In the genomic region with DNA sequence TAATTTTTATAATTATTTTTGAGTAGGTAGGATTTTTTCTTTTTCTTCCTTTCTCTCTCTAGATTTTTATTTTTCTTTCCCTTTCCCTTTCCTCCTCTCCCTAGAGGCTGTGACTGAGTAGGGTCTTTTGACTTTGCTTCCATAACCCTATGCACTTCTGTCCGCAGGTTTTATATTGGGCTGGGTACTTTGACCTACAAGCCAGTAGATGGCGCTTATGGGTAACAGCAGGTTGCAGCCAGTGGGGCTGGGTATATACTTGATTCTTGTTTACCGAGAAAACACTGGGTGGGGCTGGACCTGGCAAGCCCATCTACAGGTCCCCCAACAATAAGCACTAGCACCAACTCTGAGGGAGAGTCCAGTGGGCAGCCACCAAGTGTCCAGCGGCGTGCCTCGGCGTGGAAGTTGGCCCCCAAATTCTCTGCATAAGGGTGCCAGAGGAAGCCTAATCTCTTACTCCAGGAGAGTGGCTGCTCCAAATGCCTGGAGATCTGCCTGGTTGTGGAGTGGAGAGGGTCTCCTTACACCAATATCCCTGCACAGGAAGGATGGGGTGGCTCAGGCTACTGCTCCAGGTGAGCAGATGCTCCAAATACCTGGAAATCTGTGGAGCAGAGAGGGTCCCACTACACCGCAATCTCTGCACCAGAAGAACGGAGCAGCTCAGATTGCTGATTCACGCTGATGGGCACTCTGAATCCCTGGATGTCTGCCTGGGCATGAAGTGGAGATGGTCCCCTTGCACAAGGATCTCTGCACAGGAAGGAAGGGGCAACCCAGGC, we compare ENCODE assay signal across 8 cellular contexts. TPM values are rescaled to one million over a fixed set of nuclear protein-coding genes. Genes with fewer than 3 reads are reported as not detected.
DNase-seq lines count a peak whose midpoint lies in the region; ATAC-seq and TF ChIP-seq lines count a peak whose summit lies in the region.
"Not testable (repeated sequence)": the region's sequence is repeated elsewhere in the genome, so short reads cannot be mapped to it uniquely, and the experiment has no call there.

No MANE protein-coding gene starts in this region.

- intact Hi-C loops in Caco-2 (cut with micrococcal nuclease; ENCODE audit: unreplicated experiment); left colon (cut with DNase I, micrococcal nuclease): not testable (repeated sequence)

- H3K4me1 Mint-ChIP-seq in Caco-2 (ENCODE audit: low read depth, unreplicated experiment), result not testable (repeated sequence)

- not testable (repeated sequence) for H3K36me3 Mint-ChIP-seq in Caco-2 (ENCODE audit: insufficient read depth, unreplicated experiment)

- not testable (repeated sequence) for H3K36me3 ChIP-seq in Caco-2 (ENCODE audit: control insufficient read depth, insufficient read depth, low read length)

- H3K9me3 ChIP-seq in Caco-2, result not testable (repeated sequence)

- DNase-seq in Caco-2, result peak; percentile 43 to 45
- DNase-seq in MV-4-11 (lab: John Stamatoyannopoulos, UW), result peak; percentile 19
- DNase-seq in activated CD4-positive, alpha-beta T cell treated with anti-CD3 and anti-CD28 coated beads for 4 hours, result peak; percentile 3 to 6
- peak; percentile 40 for DNase-seq in dermis blood vessel endothelial cell
- not testable (repeated sequence) for DNase-seq in left colon
- peak; percentile 3 for DNase-seq in stimulated activated CD4-positive, alpha-beta T cell treated with anti-CD3 and anti-CD28 coated beads, Interleukin-4, amount 100 ng/mL, for 1 hour

- not testable (repeated sequence) for H3K27ac Mint-ChIP-seq in Caco-2 (ENCODE audit: unreplicated experiment)

- ATAC-seq in GM19351 (IDR thresholded peaks at IDR 0.05; ENCODE audit: unreplicated experiment) (peak; percentile 99), HG02943 (IDR thresholded peaks at IDR 0.05; ENCODE audit: low read depth, unreplicated experiment) (peak; percentile 99), left colon (peak; percentile 84)

- not testable (repeated sequence) for H3K4me3 ChIP-seq in Caco-2 (ENCODE audit: low read depth, low read length)

- CTCF ChIA-PET in Caco-2 (lab: Charles Lee), result not testable (repeated sequence)

- peak; percentile 33 to 51 for TF ChIP-seq CTCF in Caco-2 (IDR thresholded peaks at IDR 0.05; ENCODE audit: insufficient read depth in 1 of 2, low read depth in 1 of 2, low read length in 1 of 2, severe bottlenecking in 1 of 2, unreplicated experiment in 1 of 2)

- POLR2A ChIA-PET in Caco-2 (lab: Charles Lee), result not testable (repeated sequence)

- not testable (repeated sequence) for H3K27me3 Mint-ChIP-seq in Caco-2 (ENCODE audit: insufficient read depth, unreplicated experiment)

- H3K9me3 Mint-ChIP-seq in Caco-2 (ENCODE audit: unreplicated experiment), result not testable (repeated sequence)

- BruUV-seq in Caco-2 (replicated peaks; lab: Mats Ljungman, UMichigan), result not testable (repeated sequence)

- not testable (repeated sequence) for H3K27me3 ChIP-seq in Caco-2 (replicated peaks; ENCODE audit: control insufficient read depth, insufficient read depth, low read length)

- not testable (repeated sequence) for H3K4me1 ChIP-seq in Caco-2

- H3K4me3 Mint-ChIP-seq in Caco-2 (ENCODE audit: unreplicated experiment), result not testable (repeated sequence)

RNA-seq across cellular contexts. Expression of a gene that starts 4.7 kb away (rescaled TPM):
- total RNA-seq in Caco-2 (2022) (not detected in 2 replicates), dermis blood vessel endothelial cell (0.17 TPM in 1 of 2 replicates, not detected in the other), left colon (10 to 100 TPM in 1 of 2 donors, 1 to 10 TPM in 1; 5.1 to 15.2 TPM)

RNA-seq across cellular contexts. Expression of a gene that starts 17.1 kb away (rescaled TPM):
- total RNA-seq in Caco-2 (2022) (15.7 and 20.5 TPM in 2 replicates), dermis blood vessel endothelial cell (under 0.01 and 0.23 TPM in 2 replicates), left colon (10 to 100 TPM; 39.9 to 62.4 TPM)

RNA-seq across cellular contexts. Expression of a gene that starts 55.6 kb away (rescaled TPM):
- total RNA-seq in Caco-2 (2022) (not detected in 2 replicates), dermis blood vessel endothelial cell (not detected in 2 replicates), left colon (not detected)

Comparison
In these comparisons a context has a peak if more than half of its experiments do, and no peak if none do; other contexts are left out.
1. RNA of a gene that starts 17.1 kb away (total RNA-seq): 39.9 to 62.4 TPM in left colon and 15.7 to 20.5 TPM in Caco-2; under 0.01 to 0.23 TPM in dermis blood vessel endothelial cell; every median in the first group is over 10 times any median in the second.
2. Peak in every context shown above with its lines, with median percentiles within 50 percentile points of each other: ATAC-seq.